In genomic region chr12:65699251-65699650, GRCh38 we compare ENCODE assay signal across 10 cellular contexts.
DNase-seq lines count a peak whose midpoint lies in the region; ATAC-seq, FAIRE-seq and TF ChIP-seq lines count a peak whose summit lies in the region.
"Had no signal": no experiment of that assay in that cellular context is flagged by ENCODE, and none has a peak within 500 bp of the region (broad histone marks: within the 10 kb centered on the region; RNA-seq: fewer than 3 reads in every experiment).

No MANE protein-coding gene starts in this region.

- FAIRE-seq in G401.6 (lab: Jason Lieb, UNC), result peak; percentile 92

- no peak for ATAC-seq in stimulated activated naive CD8-positive, alpha-beta T cell treated with anti-CD3 and anti-CD28 coated beads, Interleukin-15, Interleukin-2, amounts not matched to agents 100 U/mL and 50 U/mL, for 24 hours

- H3K27me3 Mint-ChIP-seq in mesothelial cell of epicardium (ENCODE audit: low read depth), result no peaks in the 10 kb centered on the region

- TF ChIP-seq CTCF in cardiac fibroblast (IDR thresholded peaks at IDR 0.05; ENCODE audit: low read depth, low read length) (peak; percentile 62), mesothelial cell of epicardium (IDR thresholded peaks at IDR 0.05; ENCODE audit: unreplicated experiment) (no peak)

- H3K4me3 Mint-ChIP-seq in mesothelial cell of epicardium, result no peak overlapping the region

- H3K4me1 Mint-ChIP-seq in mesothelial cell of epicardium, result peaks cover 28% of the 10 kb centered on the region

- H3K4me3 ChIP-seq in cardiac fibroblast (replicated peaks in 1 of 2; ENCODE audit: low read depth in 2 of 2, low read length in 2 of 2), result no peak overlapping the region

- H3K9me3 Mint-ChIP-seq in mesothelial cell of epicardium, result peaks cover 19% of the 10 kb centered on the region

- no peak overlapping the region for H3K27ac Mint-ChIP-seq in mesothelial cell of epicardium

- DNase-seq in NOMO-1 (lab: John Stamatoyannopoulos, UW; ENCODE audit: unreplicated experiment in 2 of 2) (peak; percentile 59 to 91), cardiac fibroblast (ENCODE audit: low read depth in 2 of 2) (peak; percentile 81 to 93), renal cortical epithelial cell (ENCODE audit: low read depth) (peak; percentile 69), dedifferentiated amniotic fluid mesenchymal stem cell (ENCODE audit: extremely low spot score) (no peak), DMS79 (lab: John Stamatoyannopoulos, UW) (no peak), mesothelial cell of epicardium (ENCODE audit: low spot score in 2 of 2, unreplicated experiment in 2 of 2) (no peak)
- DNase-seq in stimulated activated naive CD8-positive, alpha-beta T cell treated with anti-CD3 and anti-CD28 coated beads, Interleukin-15, Interleukin-2, amounts not matched to agents 100 U/mL and 50 U/mL, for 24 hours, result no peak
- DNase-seq: activated CD4-positive, CD25-positive, alpha-beta regulatory T cell treated with anti-CD3 and anti-CD28 coated beads, Interleukin-2, amount 50 U/mL, for 72 hours; NCI-H524 had no signal

- H3K36me3 Mint-ChIP-seq in mesothelial cell of epicardium, result peaks cover 4% of the 10 kb centered on the region

Comparison
In these comparisons a context has a peak if more than half of its experiments do, and no peak if none do; other contexts are left out.
1. DNase-seq: peak in NOMO-1 (2 of 2), cardiac fibroblast (2 of 2) and renal cortical epithelial cell (single experiment); none in stimulated activated naive CD8-positive, alpha-beta T cell treated with anti-CD3 and anti-CD28 coated beads, Interleukin-15, Interleukin-2, amounts not matched to agents 100 U/mL and 50 U/mL, for 24 hours (single experiment), dedifferentiated amniotic fluid mesenchymal stem cell (single experiment), DMS79 (single experiment) and mesothelial cell of epicardium (0 of 2).